In the genomic region with DNA sequence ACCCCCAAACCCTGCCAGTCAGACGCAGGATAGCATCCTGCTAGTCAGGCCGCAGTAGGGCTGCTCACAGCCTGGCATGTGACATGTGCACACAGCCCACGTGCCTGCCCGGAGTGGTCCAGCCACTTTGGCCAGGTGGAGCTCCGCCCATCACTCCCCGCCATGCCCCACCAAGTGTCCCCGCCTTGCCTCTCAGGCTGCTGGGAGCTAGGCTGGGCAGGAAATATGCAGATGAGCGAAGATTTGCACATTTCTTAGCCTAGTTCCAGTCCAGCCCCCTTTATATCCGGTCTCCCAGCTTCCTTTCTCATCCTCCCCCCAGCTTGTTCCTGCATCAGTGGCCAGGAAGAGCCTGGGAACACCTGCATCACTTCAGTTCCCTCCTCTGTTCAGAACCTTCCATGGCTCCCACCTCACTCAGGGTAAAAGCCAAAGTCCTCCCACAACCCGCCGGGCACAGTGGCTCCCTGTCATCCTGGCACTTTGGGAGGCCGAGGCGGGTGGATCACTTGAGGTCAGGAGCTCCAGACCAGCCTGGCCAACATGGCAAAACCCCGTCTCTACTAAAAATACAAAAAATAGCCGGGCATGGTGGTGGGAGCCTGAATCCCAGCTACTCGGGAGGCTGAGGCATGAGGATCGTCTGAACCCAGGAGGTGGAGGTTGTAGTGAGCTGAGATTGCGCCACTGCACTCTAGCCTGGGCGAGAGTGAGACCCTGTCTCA, we compare ENCODE assay signal across 11 cellular contexts. TPM values are rescaled to one million over a fixed set of nuclear protein-coding genes. Genes with fewer than 3 reads are reported as not detected.
A peak's percentile ranks its signal among the peaks of the same experiment; 100 is the strongest.
DNase-seq lines count a peak whose midpoint lies in the region; ATAC-seq, FAIRE-seq and TF ChIP-seq lines count a peak whose summit lies in the region.
"Had no signal": no experiment of that assay in that cellular context is flagged by ENCODE, and none has a peak within 500 bp of the region (broad histone marks: within the 10 kb centered on the region; RNA-seq: fewer than 3 reads in every experiment).

No MANE protein-coding gene starts in this region.

- TF ChIP-seq EP300 in HepG2 (IDR thresholded peaks at IDR 0.05; ENCODE audit: low read depth in 2 of 2, low read length in 2 of 2) (no peak), HepG2 (CRISPR knock-in tag; IDR thresholded peaks at IDR 0.05; ENCODE audit: borderline replicate concordance) (no peak)

- DNase-seq in HT-29 (ENCODE audit: low spot score) = peak; percentile 85
- peak; percentile 87 for DNase-seq in bronchial epithelial cell (ENCODE audit: low read depth)
- DNase-seq in HepG2 (ENCODE audit: low spot score) = peak; percentile 31
- DNase-seq in thyroid gland = peak; percentile 97
- DNase-seq in RPMI8226 = no peak
- DNase-seq in activated T-helper 2 cell treated with anti-CD3 and anti-CD28 coated beads, Interferon-gamma antibody, Interleukin-2, Interleukin-4, amounts not matched to agents 10 μg/mL and 5 μg/mL and 100 μg/mL, durations not matched to agents 14 hours and 24 hours and 36 hours (ENCODE audit: low spot score) = no peak
- DNase-seq: NCI-H1694 treated with DMSO at 0.1 percent for 48 hours; stimulated activated naive CD4-positive, alpha-beta T cell had no signal

- WGBS in HepG2 (ENCODE audit: low lambda C conversion rate) = 20% methylated on average over 18 of the region's 19 CpGs
- 46 to 58% methylated on average over 16 to 17 of the region's 19 CpGs for WGBS in thyroid gland, 2 donors

- H3K4me3 ChIP-seq in bronchial epithelial cell (ENCODE audit: low read depth, low read length) = no peak overlapping the region
- peak overlapping the region in 1 of 3 experiments; percentile 46; a peak in 1 of 6 replicates for H3K4me3 ChIP-seq in HepG2 (replicated peaks in 1 of 3; ENCODE audit: insufficient read depth in 1 of 3, low read depth in 2 of 3, low read length in 3 of 3)
- H3K4me3 ChIP-seq in thyroid gland (replicated peaks in 1 of 3) = no peak overlapping the region

- no TSS peak for BruUV-seq in HepG2 (replicated peaks; lab: Mats Ljungman, UMichigan)

- CTCF ChIA-PET in HepG2 (lab: Yijun Ruan, JAX; ENCODE audit: low intra/inter-chr PET ratio, low total read pairs) = no interaction called here

- H3K4me1 Mint-ChIP-seq in activated T-helper 2 cell treated with anti-CD3 and anti-CD28 coated beads, Interferon-gamma antibody, Interleukin-2, Interleukin-4, amounts not matched to agents 10 μg/mL and 5 μg/mL and 100 μg/mL, durations not matched to agents 14 hours and 24 hours and 36 hours (ENCODE audit: low read depth) = peaks cover 2% of the 10 kb centered on the region

- POLR2A ChIA-PET in HepG2 (lab: Yijun Ruan, JAX) = interaction anchor here (1.4 to 2.6 kb wide), 3 partner anchors 10 to 122 kb away, joined by 5 to 12 read pairs (median 5); a partner anchor contains a TSS

- no peaks in the 10 kb centered on the region for H3K36me3 Mint-ChIP-seq in activated T-helper 2 cell treated with anti-CD3 and anti-CD28 coated beads, Interferon-gamma antibody, Interleukin-2, Interleukin-4, amounts not matched to agents 10 μg/mL and 5 μg/mL and 100 μg/mL, durations not matched to agents 14 hours and 24 hours and 36 hours (ENCODE audit: low read depth)

- no peak for TF ChIP-seq CTCF in bronchial epithelial cell (IDR thresholded peaks at IDR 0.05; ENCODE audit: insufficient read depth, low read length, severe bottlenecking)
- peak; percentile 12; the same call in 1 of the 2 replicates for TF ChIP-seq CTCF in HepG2 (CRISPR knock-in tag; IDR thresholded peaks at IDR 0.05)
- TF ChIP-seq CTCF in thyroid gland (IDR thresholded peaks at IDR 0.05) = no peak

- peak overlapping the region; percentile 61 for H3K4me2 ChIP-seq in HepG2 (ENCODE audit: low read depth, low read length)

- H3K27me3 Mint-ChIP-seq in activated T-helper 2 cell treated with anti-CD3 and anti-CD28 coated beads, Interferon-gamma antibody, Interleukin-2, Interleukin-4, amounts not matched to agents 10 μg/mL and 5 μg/mL and 100 μg/mL, durations not matched to agents 14 hours and 24 hours and 36 hours (ENCODE audit: low read depth) = peaks cover 62% of the 10 kb centered on the region

- no peak for FAIRE-seq in bronchial epithelial cell (lab: Jason Lieb, UNC)
- FAIRE-seq in HepG2 (lab: Jason Lieb, UNC) = no peak
- FAIRE-seq: colon had no signal

- H3K27ac ChIP-seq in HepG2 (ENCODE audit: extremely low read length, insufficient read depth, low read length) = no peak overlapping the region
- H3K27ac ChIP-seq in thyroid gland = peak overlapping the region; percentile 70 to 93 (median 88)

- in situ Hi-C loops in HepG2 (cut with HindIII; ENCODE audit: extremely low pct_ligation_motif_present, low pct_unique_long_range_greater_than_20kb) = no loop called here

- H3K9me3 Mint-ChIP-seq in activated T-helper 2 cell treated with anti-CD3 and anti-CD28 coated beads, Interferon-gamma antibody, Interleukin-2, Interleukin-4, amounts not matched to agents 10 μg/mL and 5 μg/mL and 100 μg/mL, durations not matched to agents 14 hours and 24 hours and 36 hours = no peaks in the 10 kb centered on the region
- H3K9me3 Mint-ChIP-seq: T-helper 1 cell treated with Interleukin-12 subunit alpha and Interleukin-12 subunit beta and Interleukin-4 antibody, amounts not matched to agents 30 μg/mL and 1 μg/mL, for 36 hours had no signal

- no peak for TF ChIP-seq RAD21 in HepG2 (CRISPR knock-in tag; IDR thresholded peaks at IDR 0.05)

- TF ChIP-seq POLR2A in HepG2 (IDR thresholded peaks at IDR 0.05; ENCODE audit: insufficient read depth in 1 of 2, low read depth in 2 of 2, low read length in 2 of 2) = no peak
- TF ChIP-seq POLR2A in thyroid gland (IDR thresholded peaks at IDR 0.05) = peak in 1 of 2 donors; percentile 66

- no peak overlapping the region for H3K27ac Mint-ChIP-seq in activated T-helper 2 cell treated with anti-CD3 and anti-CD28 coated beads, Interferon-gamma antibody, Interleukin-2, Interleukin-4, amounts not matched to agents 10 μg/mL and 5 μg/mL and 100 μg/mL, durations not matched to agents 14 hours and 24 hours and 36 hours
- H3K27ac Mint-ChIP-seq: T-helper 1 cell treated with Interleukin-12 subunit alpha and Interleukin-12 subunit beta and Interleukin-4 antibody, amounts not matched to agents 30 μg/mL and 1 μg/mL, for 36 hours had no signal

- no peak overlapping the region; the same call in 1 of the 2 replicates for H3K9ac ChIP-seq in HepG2 (ENCODE audit: insufficient read depth, low read depth, low read length)

- intact Hi-C loops in HepG2 (cut with micrococcal nuclease; ENCODE audit: unreplicated experiment) = loop anchor here (2.0 kb wide), 1 partner anchor 22 kb away; no protein-coding TSS in a partner anchor
- intact Hi-C loops in thyroid gland (cut with DNase I) = no loop called here
- intact Hi-C loops in activated T-helper 2 cell treated with anti-CD3 and anti-CD28 coated beads, Interferon-gamma antibody, Interleukin-2, Interleukin-4, amounts not matched to agents 10 μg/mL and 5 μg/mL and 100 μg/mL, durations not matched to agents 14 hours and 24 hours and 36 hours (cut with micrococcal nuclease) = no loop called here

- no peaks in the 10 kb centered on the region for H3K36me3 ChIP-seq in bronchial epithelial cell (ENCODE audit: control insufficient read depth, insufficient read depth, low read length)
- no peaks in the 10 kb centered on the region for H3K36me3 ChIP-seq in HepG2 (replicated peaks in 1 of 2; ENCODE audit: control insufficient read depth in 1 of 2, insufficient read depth in 2 of 2, low read length in 2 of 2)
- no peaks in the 10 kb centered on the region for H3K36me3 ChIP-seq in thyroid gland

- no peak overlapping the region for H3K4me3 Mint-ChIP-seq in activated T-helper 2 cell treated with anti-CD3 and anti-CD28 coated beads, Interferon-gamma antibody, Interleukin-2, Interleukin-4, amounts not matched to agents 10 μg/mL and 5 μg/mL and 100 μg/mL, durations not matched to agents 14 hours and 24 hours and 36 hours (ENCODE audit: low read depth)
- H3K4me3 Mint-ChIP-seq: T-helper 1 cell treated with Interleukin-12 subunit alpha and Interleukin-12 subunit beta and Interleukin-4 antibody, amounts not matched to agents 30 μg/mL and 1 μg/mL, for 36 hours had no signal

- H3K27me3 ChIP-seq in bronchial epithelial cell (ENCODE audit: control insufficient read depth, insufficient read depth, low read length) (no peaks in the 10 kb centered on the region), HepG2 (ENCODE audit: control insufficient read depth in 1 of 2, insufficient read depth in 2 of 2, low read length in 2 of 2) (peaks cover 0 to 2% of the 10 kb centered on the region in 2 experiments; a peak in 1 of 5 replicates), thyroid gland (no peaks in the 10 kb centered on the region)

- H3K4me1 ChIP-seq in HepG2 (ENCODE audit: insufficient read depth, low read length) (peaks cover 80% of the 10 kb centered on the region), thyroid gland (peaks cover 4 to 47% of the 10 kb centered on the region in 2 donors)

- no peaks in the 10 kb centered on the region for H3K9me3 ChIP-seq in HepG2 (ENCODE audit: low read length)
- no peaks in the 10 kb centered on the region for H3K9me3 ChIP-seq in thyroid gland

- H4K20me1 ChIP-seq in HepG2 (ENCODE audit: insufficient read depth, low read length) = no peaks in the 10 kb centered on the region

- ATAC-seq in HepG2 (peak; percentile 8; the same call in 2 of the 3 replicates), HG02798 (IDR thresholded peaks at IDR 0.05; ENCODE audit: poor library complexity, unreplicated experiment) (no peak)

- no peak overlapping the region for H2AFZ ChIP-seq in HepG2 (ENCODE audit: low read length)

- H3K79me2 ChIP-seq in HepG2 (ENCODE audit: insufficient read depth, low read length) = no peaks in the 10 kb centered on the region

RNA-seq across cellular contexts. Expression of a gene that starts 2.3 kb away (rescaled TPM):
- 12.7 and 19.4 TPM in 2 replicates for total RNA-seq in HT-29 (2014; rRNA removed; shearing (Covaris generic))
- 10.5 and 21.4 TPM in 2 replicates for total RNA-seq in bronchial epithelial cell
- 4.1 and 5.4 TPM in 2 replicates for total RNA-seq in HepG2 (2016; rRNA removed; fragmentation: Illumina TruSeq; extraction: Trizol)
- total RNA-seq in HepG2 (2016; cell fraction: cytosol; rRNA removed; fragmentation: Illumina TruSeq; extraction: Trizol; ENCODE audit: low read depth) = 4.1 and 5.4 TPM in 2 replicates
- 3.1 and 3.4 TPM in 2 replicates for total RNA-seq in HepG2 (2016; cell fraction: insoluble cytoplasmic fraction; rRNA removed; fragmentation: Illumina TruSeq; extraction: Trizol)
- total RNA-seq in HepG2 (2016; cell fraction: membrane; rRNA removed; fragmentation: Illumina TruSeq; extraction: Trizol) = 3.4 and 4.4 TPM in 2 replicates
- total RNA-seq in HepG2 (2016; cell fraction: nucleus; rRNA removed; fragmentation: Illumina TruSeq; extraction: Trizol) = 5.8 and 8.9 TPM in 2 replicates
- 38.1 and 46.6 TPM in 2 replicates for polyA plus RNA-seq in HepG2 (2011; rRNA removed)
- polyA plus RNA-seq in HepG2 (2011; cell fraction: cytosol; rRNA removed) = 15.5 and 23.3 TPM in 2 replicates
- polyA plus RNA-seq in HepG2 (2011; cell fraction: nucleus; rRNA removed) = 209 and 275 TPM in 2 replicates
- 28.7 and 32.5 TPM in 2 replicates for polyA plus RNA-seq in HepG2 (2012)
- polyA plus RNA-seq in HepG2 (2016; cell fraction: cytosol; fragmentation: Illumina TruSeq; extraction: Trizol; ENCODE audit: low read depth) = 1.4 and 1.7 TPM in 2 replicates
- 5.4 and 9.2 TPM in 2 replicates for polyA plus RNA-seq in HepG2 (2016; cell fraction: insoluble cytoplasmic fraction; fragmentation: Illumina TruSeq; extraction: Trizol; ENCODE audit: low read depth)
- 3.5 and 3.9 TPM in 2 replicates for polyA plus RNA-seq in HepG2 (2016; cell fraction: membrane; fragmentation: Illumina TruSeq; extraction: Trizol; ENCODE audit: low read depth)
- 29.0 and 30.8 TPM in 2 replicates for polyA plus RNA-seq in HepG2 (2016; cell fraction: nucleus; fragmentation: Illumina TruSeq; extraction: Trizol; ENCODE audit: insufficient read depth, low read depth)
- polyA minus RNA-seq in HepG2 (2011; rRNA and poly(A)+ RNA removed; ENCODE audit: low replicate concordance) = 8.5 and 93.0 TPM in 2 replicates
- 27.5 and 35.8 TPM in 2 replicates for polyA minus RNA-seq in HepG2 (2011; cell fraction: cytosol; rRNA and poly(A)+ RNA removed)
- polyA minus RNA-seq in HepG2 (2011; cell fraction: nucleus; rRNA and poly(A)+ RNA removed) = 45.7 and 50.6 TPM in 2 replicates
- total RNA-seq in thyroid gland = 100 to 1,000 TPM in 1 of 4 donors, 10 to 100 TPM in 3; 41.4 to 156 (median 58.1) TPM
- total RNA-seq in activated T-helper 2 cell treated with anti-CD3 and anti-CD28 coated beads, Interferon-gamma antibody, Interleukin-2, Interleukin-4, amounts not matched to agents 10 μg/mL and 5 μg/mL and 100 μg/mL, durations not matched to agents 14 hours and 24 hours and 36 hours = 3.9 and 5.3 TPM in 2 replicates

RNA-seq across cellular contexts. Expression of a gene that starts 25.2 kb away (rescaled TPM):
- total RNA-seq in HT-29 (2014; rRNA removed; shearing (Covaris generic)) = not detected in 2 replicates
- total RNA-seq in bronchial epithelial cell = not detected in 2 replicates
- total RNA-seq in HepG2 (2016; rRNA removed; fragmentation: Illumina TruSeq; extraction: Trizol) = 9.8 and 27.3 TPM in 2 replicates
- 8.5 and 9.2 TPM in 2 replicates for total RNA-seq in HepG2 (2016; cell fraction: cytosol; rRNA removed; fragmentation: Illumina TruSeq; extraction: Trizol; ENCODE audit: low read depth)
- 10.0 and 28.0 TPM in 2 replicates for total RNA-seq in HepG2 (2016; cell fraction: insoluble cytoplasmic fraction; rRNA removed; fragmentation: Illumina TruSeq; extraction: Trizol)
- total RNA-seq in HepG2 (2016; cell fraction: membrane; rRNA removed; fragmentation: Illumina TruSeq; extraction: Trizol) = 4.7 and 6.0 TPM in 2 replicates
- 17.9 and 23.8 TPM in 2 replicates for total RNA-seq in HepG2 (2016; cell fraction: nucleus; rRNA removed; fragmentation: Illumina TruSeq; extraction: Trizol)
- polyA plus RNA-seq in HepG2 (2011; rRNA removed) = 243 and 436 TPM in 2 replicates
- polyA plus RNA-seq in HepG2 (2011; cell fraction: cytosol; rRNA removed) = 348 and 360 TPM in 2 replicates
- polyA plus RNA-seq in HepG2 (2011; cell fraction: nucleus; rRNA removed) = 144 and 221 TPM in 2 replicates
- polyA plus RNA-seq in HepG2 (2012) = 51.8 and 140 TPM in 2 replicates
- polyA plus RNA-seq in HepG2 (2016; cell fraction: cytosol; fragmentation: Illumina TruSeq; extraction: Trizol; ENCODE audit: low read depth) = 5.4 and 8.8 TPM in 2 replicates
- 8.3 and 9.3 TPM in 2 replicates for polyA plus RNA-seq in HepG2 (2016; cell fraction: insoluble cytoplasmic fraction; fragmentation: Illumina TruSeq; extraction: Trizol; ENCODE audit: low read depth)
- 5.7 and 6.0 TPM in 2 replicates for polyA plus RNA-seq in HepG2 (2016; cell fraction: membrane; fragmentation: Illumina TruSeq; extraction: Trizol; ENCODE audit: low read depth)
- 33.3 and 34.8 TPM in 2 replicates for polyA plus RNA-seq in HepG2 (2016; cell fraction: nucleus; fragmentation: Illumina TruSeq; extraction: Trizol; ENCODE audit: insufficient read depth, low read depth)
- polyA minus RNA-seq in HepG2 (2011; rRNA and poly(A)+ RNA removed; ENCODE audit: low replicate concordance) = 46.9 TPM in 1 of 2 replicates, not detected in the other
- 34.2 and 44.2 TPM in 2 replicates for polyA minus RNA-seq in HepG2 (2011; cell fraction: cytosol; rRNA and poly(A)+ RNA removed)
- polyA minus RNA-seq in HepG2 (2011; cell fraction: nucleus; rRNA and poly(A)+ RNA removed) = 16.1 and 21.8 TPM in 2 replicates
- 1 to 10 TPM in 1 of 4 donors, not detected in 3; 3.4 TPM for total RNA-seq in thyroid gland
- not detected in 2 replicates for total RNA-seq in activated T-helper 2 cell treated with anti-CD3 and anti-CD28 coated beads, Interferon-gamma antibody, Interleukin-2, Interleukin-4, amounts not matched to agents 10 μg/mL and 5 μg/mL and 100 μg/mL, durations not matched to agents 14 hours and 24 hours and 36 hours

RNA-seq across cellular contexts. Expression of a gene that starts 31.3 kb away (rescaled TPM):
- total RNA-seq in HT-29 (2014; rRNA removed; shearing (Covaris generic)) = not detected in 2 replicates
- total RNA-seq in bronchial epithelial cell (not detected in 2 replicates), HepG2 (2016; rRNA removed; fragmentation: Illumina TruSeq; extraction: Trizol) (not detected in 2 replicates), thyroid gland (under 1 TPM in 1 of 4 donors, not detected in 3; 0.54 TPM)
- not detected in 2 replicates for total RNA-seq in HepG2 (2016; cell fraction: cytosol; rRNA removed; fragmentation: Illumina TruSeq; extraction: Trizol; ENCODE audit: low read depth)
- total RNA-seq in HepG2 (2016; cell fraction: insoluble cytoplasmic fraction; rRNA removed; fragmentation: Illumina TruSeq; extraction: Trizol) = not detected in 2 replicates
- total RNA-seq in HepG2 (2016; cell fraction: membrane; rRNA removed; fragmentation: Illumina TruSeq; extraction: Trizol) = not detected in 2 replicates
- total RNA-seq in HepG2 (2016; cell fraction: nucleus; rRNA removed; fragmentation: Illumina TruSeq; extraction: Trizol) = not detected in 2 replicates
- not detected in 2 replicates for polyA plus RNA-seq in HepG2 (2011; rRNA removed)
- not detected in 2 replicates for polyA plus RNA-seq in HepG2 (2011; cell fraction: cytosol; rRNA removed)
- not detected in 2 replicates for polyA plus RNA-seq in HepG2 (2011; cell fraction: nucleus; rRNA removed)
- not detected in 2 replicates for polyA plus RNA-seq in HepG2 (2012)
- polyA plus RNA-seq in HepG2 (2016; cell fraction: cytosol; fragmentation: Illumina TruSeq; extraction: Trizol; ENCODE audit: low read depth) = not detected in 2 replicates
- not detected in 2 replicates for polyA plus RNA-seq in HepG2 (2016; cell fraction: insoluble cytoplasmic fraction; fragmentation: Illumina TruSeq; extraction: Trizol; ENCODE audit: low read depth)
- polyA plus RNA-seq in HepG2 (2016; cell fraction: membrane; fragmentation: Illumina TruSeq; extraction: Trizol; ENCODE audit: low read depth) = not detected in 2 replicates
- not detected in 2 replicates for polyA plus RNA-seq in HepG2 (2016; cell fraction: nucleus; fragmentation: Illumina TruSeq; extraction: Trizol; ENCODE audit: insufficient read depth, low read depth)
- not detected in 2 replicates for polyA minus RNA-seq in HepG2 (2011; rRNA and poly(A)+ RNA removed; ENCODE audit: low replicate concordance)
- not detected in 2 replicates for polyA minus RNA-seq in HepG2 (2011; cell fraction: cytosol; rRNA and poly(A)+ RNA removed)
- polyA minus RNA-seq in HepG2 (2011; cell fraction: nucleus; rRNA and poly(A)+ RNA removed) = not detected in 2 replicates
- not detected in 2 replicates for total RNA-seq in activated T-helper 2 cell treated with anti-CD3 and anti-CD28 coated beads, Interferon-gamma antibody, Interleukin-2, Interleukin-4, amounts not matched to agents 10 μg/mL and 5 μg/mL and 100 μg/mL, durations not matched to agents 14 hours and 24 hours and 36 hours

Comparison
In these comparisons a context has a peak if more than half of its experiments do, and no peak if none do; other contexts are left out.
1. DNase-seq: peak in HT-29 (single experiment), bronchial epithelial cell (single experiment), HepG2 (single experiment) and thyroid gland (2 of 2); none in RPMI8226 (single experiment) and activated T-helper 2 cell treated with anti-CD3 and anti-CD28 coated beads, Interferon-gamma antibody, Interleukin-2, Interleukin-4, amounts not matched to agents 10 μg/mL and 5 μg/mL and 100 μg/mL, durations not matched to agents 14 hours and 24 hours and 36 hours (single experiment).